ENCODE assay signal across 15 cellular contexts in genomic region chr1:114081145-114082046, GRCh38.
DNase-seq lines count a peak whose midpoint lies in the region; ATAC-seq, FAIRE-seq and TF ChIP-seq lines count a peak whose summit lies in the region.
"Had no signal": no experiment of that assay in that cellular context is flagged by ENCODE, and none has a peak within 500 bp of the region (broad histone marks: within the 10 kb centered on the region; RNA-seq: fewer than 3 reads in every experiment).

No MANE protein-coding gene starts in this region.

- no peak overlapping the region for H3K4me3 ChIP-seq in PC-9
- H3K4me3 ChIP-seq in thoracic aorta, result peak overlapping the region; percentile 38
- H3K4me3 ChIP-seq in kidney (ENCODE audit: low read length in 2 of 2), result no peak overlapping the region
- H3K4me3 ChIP-seq: BLaER1 treated with 17β-estradiol and CSF1 and Interleukin-3, amounts not matched to agents 10 nM and 100 nM had no signal

- no peaks in the 10 kb centered on the region for H3K79me2 ChIP-seq in PC-9 (ENCODE audit: low read depth)

- no peak for DNase-seq in PC-9
- peak; percentile 51 for DNase-seq in globus pallidus (ENCODE audit: low spot score)
- peak; percentile 49 for DNase-seq in myocyte (ENCODE audit: low read depth)
- no peak for DNase-seq in thoracic aorta (ENCODE audit: low spot score)
- no peak for DNase-seq in inferior parietal cortex (ENCODE audit: extremely low spot score)
- no peak for DNase-seq in kidney
- DNase-seq in RCC 7860 (ENCODE audit: low spot score), result no peak
- no peak for DNase-seq in NCI-H2107 treated with DMSO at 0.1 percent for 48 hours (lab: John Stamatoyannopoulos, UW; ENCODE audit: unreplicated experiment)
- DNase-seq: activated CD4-positive, alpha-beta T cell treated with anti-CD3 and anti-CD28 coated beads for 1 hour; NCI-H1092 treated with DMSO at 0.1 percent for 48 hours; NCI-H345; stimulated activated CD4-positive, alpha-beta T cell treated with anti-CD3 and anti-CD28 coated beads, Interleukin-2, amount 100 ng/mL, for 48 hours had no signal

- H2AFZ ChIP-seq in PC-9, result peak overlapping the region; percentile 2; the same call in 1 of the 2 replicates

- no peaks in the 10 kb centered on the region for H3K9me2 ChIP-seq in PC-9 (ENCODE audit: insufficient read depth)

- peak overlapping the region; percentile 61 for H3K4me2 ChIP-seq in PC-9

- no peaks in the 10 kb centered on the region for H3K27me3 ChIP-seq in PC-9 (ENCODE audit: insufficient read depth, low read depth)
- H3K27me3 ChIP-seq in thoracic aorta (replicated peaks; ENCODE audit: insufficient read depth), result no peaks in the 10 kb centered on the region
- H3K27me3 ChIP-seq: BLaER1 treated with 17β-estradiol and CSF1 and Interleukin-3, amounts not matched to agents 10 nM and 100 nM had no signal

- TF ChIP-seq CTCF in PC-9 (conservative IDR thresholded peaks at IDR 0.05) (no peak), thoracic aorta (IDR thresholded peaks at IDR 0.05) (no peak), kidney (IDR thresholded peaks at IDR 0.05; ENCODE audit: borderline replicate concordance, extremely low read depth, insufficient read depth) (no peak)

- H3K9ac ChIP-seq in kidney (ENCODE audit: low read length in 2 of 2), result no peak overlapping the region
- H3K9ac ChIP-seq: BLaER1 treated with 17β-estradiol and CSF1 and Interleukin-3, amounts not matched to agents 10 nM and 100 nM had no signal

- peaks cover 19% of the 10 kb centered on the region for H3K9me3 ChIP-seq in PC-9 (ENCODE audit: insufficient read depth, low read depth)
- H3K9me3 ChIP-seq in thoracic aorta, result no peaks in the 10 kb centered on the region
- no peaks in the 10 kb centered on the region for H3K9me3 ChIP-seq in kidney (ENCODE audit: control insufficient read depth in 1 of 2, low read length in 2 of 2)
- H3K9me3 ChIP-seq: BLaER1 treated with 17β-estradiol and CSF1 and Interleukin-3, amounts not matched to agents 10 nM and 100 nM had no signal

- BruUV-seq in PC-9 (replicated peaks; lab: Mats Ljungman, UMichigan), result no TSS peak

- no peaks in the 10 kb centered on the region for H4K20me1 ChIP-seq in PC-9 (ENCODE audit: insufficient read depth)
- H4K20me1 ChIP-seq: BLaER1 treated with 17β-estradiol and CSF1 and Interleukin-3, amounts not matched to agents 10 nM and 100 nM had no signal

- FAIRE-seq in kidney (lab: Jason Lieb, UNC), result no peak
- no peak for FAIRE-seq in RCC 7860 (lab: Jason Lieb, UNC)

- ATAC-seq in thoracic aorta (ENCODE audit: insufficient number of reproducible peaks, low FRiP score, low read depth), result no peak
- ATAC-seq: Panc1, T-cell had no signal

- POLR2A ChIA-PET in PC-9 (lab: Charles Lee; ENCODE audit: unreplicated experiment), result interaction anchor here (0.6 kb wide), 1 partner anchor 289 kb away, joined by 4 read pairs; no protein-coding TSS in a partner anchor

- H3K36me3 ChIP-seq in PC-9 (ENCODE audit: low read depth) (no peaks in the 10 kb centered on the region), thoracic aorta (no peaks in the 10 kb centered on the region), kidney (ENCODE audit: control insufficient read depth in 1 of 2, insufficient read depth in 2 of 2, low read length in 2 of 2) (no peaks in the 10 kb centered on the region)
- H3K36me3 ChIP-seq: BLaER1 treated with 17β-estradiol and CSF1 and Interleukin-3, amounts not matched to agents 10 nM and 100 nM had no signal

- CTCF ChIA-PET in PC-9 (lab: Charles Lee), result no interaction called here

- H3K4me1 ChIP-seq in PC-9 (replicated peaks; ENCODE audit: insufficient read depth) (peaks cover 67% of the 10 kb centered on the region), thoracic aorta (ENCODE audit: control insufficient read depth in 1 of 2, low read depth in 2 of 2) (peaks cover 6 to 20% of the 10 kb centered on the region in 2 donors), kidney (ENCODE audit: control insufficient read depth in 1 of 2, insufficient read depth in 1 of 2, low read depth in 1 of 2, low read length in 2 of 2) (no peaks in the 10 kb centered on the region)

- intact Hi-C loops in PC-9 (cut with micrococcal nuclease; ENCODE audit: unreplicated experiment), result no loop called here
- intact Hi-C loops in kidney (cut with DNase I), result no loop called here

- H3K27ac ChIP-seq in PC-9 (peak overlapping the region; percentile 96), thoracic aorta (no peak overlapping the region), kidney (ENCODE audit: low read depth in 2 of 2, low read length in 2 of 2) (no peak overlapping the region)
- H3K27ac ChIP-seq: BLaER1 treated with 17β-estradiol and CSF1 and Interleukin-3, amounts not matched to agents 10 nM and 100 nM had no signal

- peaks cover 61% of the 10 kb centered on the region for H3F3A ChIP-seq in PC-9 (ENCODE audit: insufficient read depth, low read depth)

Comparison
In these comparisons a context has a peak if more than half of its experiments do, and no peak if none do; other contexts are left out.
1. DNase-seq: peak in globus pallidus (single experiment) and myocyte (single experiment); none in PC-9 (0 of 2), thoracic aorta (single experiment), inferior parietal cortex (single experiment), kidney (single experiment), RCC 7860 (single experiment) and NCI-H2107 treated with DMSO at 0.1 percent for 48 hours (single experiment).